Comparison of ENCODE assay signal across 8 cellular contexts in genomic region chr6:116615937-116616756, GRCh38. TPM values are rescaled to one million over a fixed set of nuclear protein-coding genes. Genes with fewer than 3 reads are reported as not detected.
A peak's percentile ranks its signal among the peaks of the same experiment; 100 is the strongest.
DNase-seq lines count a peak whose midpoint lies in the region; ATAC-seq, FAIRE-seq and TF ChIP-seq lines count a peak whose summit lies in the region.

Gene RSPH4A, plus strand, starts transcription at chr6:116616479. Its CDS starts 145 bp downstream, at chr6:116616624.

- peak; percentile 88 for FAIRE-seq in D721Med (lab: Jason Lieb, UNC)

- H3K36me3 Mint-ChIP-seq in IgD-negative memory B cell, result no peaks in the 10 kb centered on the region

- peak; percentile 98 for ATAC-seq in GM21619 (IDR thresholded peaks at IDR 0.05; ENCODE audit: unreplicated experiment)

- H3K4me1 Mint-ChIP-seq in IgD-negative memory B cell, result peaks cover 9 to 16% (median 15%) of the 10 kb centered on the region in 3 donors

- peak within 1 kb of the TSS; percentile 31 to 96 (median 89) for H3K4me3 Mint-ChIP-seq in IgD-negative memory B cell

- H3K27ac Mint-ChIP-seq in IgD-negative memory B cell, result peak within 1 kb of the TSS in 2 of 3 donors; percentile 85 to 92

- DNase-seq in D721Med (ENCODE audit: insufficient read length, low spot score) (peak; percentile 77), OCI-M2 (lab: John Stamatoyannopoulos, UW; ENCODE audit: unreplicated experiment) (peak; percentile 64), fibroblast of gingiva (ENCODE audit: low read depth) (peak; percentile 94), myocyte (ENCODE audit: low read depth) (peak; percentile 98)
- DNase-seq in activated T-cell treated with anti-CD3 and anti-CD28 coated beads, Interleukin-2, amount 50 U/mL, for 48 hours, result peak; percentile 76 to 79
- DNase-seq in stimulated activated CD8-positive, alpha-beta memory T cell treated with anti-CD3 and anti-CD28 coated beads, Interleukin-7, amount 100 ng/mL, for 48 hours (ENCODE audit: extremely low read depth in 1 of 2, low read depth in 1 of 2), result peak; percentile 27 to 61

- H3K27me3 Mint-ChIP-seq in IgD-negative memory B cell, result peaks cover 4% of the 10 kb centered on the region

- TF ChIP-seq CTCF in D721Med (IDR thresholded peaks at IDR 0.05; ENCODE audit: insufficient read depth, missing control alignments), result peak; percentile 35

- H3K9me3 Mint-ChIP-seq in IgD-negative memory B cell, result no peaks in the 10 kb centered on the region

RNA-seq across cellular contexts. Expression of gene RSPH4A, which starts in this region (rescaled TPM):
- not detected for polyA plus RNA-seq in IgD-negative memory B cell
- total RNA-seq in myocyte, result 1.2 and 1.9 TPM in 2 replicates
- 0.15 TPM for polyA plus RNA-seq in myocyte (2012)

Comparison
In these comparisons a context has a peak if more than half of its experiments do, and no peak if none do; other contexts are left out.
1. Peak in every context shown above with its lines: DNase-seq and ATAC-seq.
2. DNase-seq: peak in every context shown above with its lines; median percentile 98 in myocyte; 94 in fibroblast of gingiva; 78 in activated T-cell treated with anti-CD3 and anti-CD28 coated beads, Interleukin-2, amount 50 U/mL, for 48 hours; 77 in D721Med; 64 in OCI-M2; 44 in stimulated activated CD8-positive, alpha-beta memory T cell treated with anti-CD3 and anti-CD28 coated beads, Interleukin-7, amount 100 ng/mL, for 48 hours.